8 cellular contexts compared by ENCODE assay signal in genomic region chr22:24106385-24107381, GRCh38.
DNase-seq lines count a peak whose midpoint lies in the region; ATAC-seq and TF ChIP-seq lines count a peak whose summit lies in the region.

No MANE protein-coding gene starts in this region.

- peak; percentile 48 for TF ChIP-seq CTCF in GM13977 (IDR thresholded peaks at IDR 0.05; ENCODE audit: extremely low read depth, insufficient read depth, missing control alignments)
- TF ChIP-seq CTCF in sigmoid colon (IDR thresholded peaks at IDR 0.05): peak in 1 of 4 experiments; percentile 19
- no peak for TF ChIP-seq CTCF in lower leg skin (IDR thresholded peaks at IDR 0.05)

- DNase-seq in GM13977 (ENCODE audit: low spot score) (peak; percentile 44), T-helper 9 cell (peak; percentile 35), sigmoid colon (no peak), lower leg skin (ENCODE audit: low spot score in 2 of 2) (no peak), NCI-H1930 (lab: John Stamatoyannopoulos, UW) (no peak), GDM1 (lab: John Stamatoyannopoulos, UW) (no peak)
- peak; percentile 32 for DNase-seq in effector CD4-positive, alpha-beta T cell

- H3K4me1 ChIP-seq in sigmoid colon: peaks cover 0 to 47% (median 35%) of the 10 kb centered on the region in 4 donors

- 93 to 95% methylated on average over 3 of the region's 3 CpGs for WGBS in sigmoid colon, 2 donors
- WGBS in lower leg skin, 2 donors: 92 to 93% methylated on average over 3 of the region's 3 CpGs

- no peaks in the 10 kb centered on the region for H3K9me3 ChIP-seq in sigmoid colon

- H3K27me3 ChIP-seq in sigmoid colon: no peaks in the 10 kb centered on the region

- TF ChIP-seq POLR2A in sigmoid colon (IDR thresholded peaks at IDR 0.05): no peak
- no peak for TF ChIP-seq POLR2A in lower leg skin (IDR thresholded peaks at IDR 0.05)

- intact Hi-C loops in sigmoid colon (cut with DNase I) (loop anchor here (1.0 to 5.0 kb wide), 3 partner anchors 48 to 141 kb away; partner anchors contain the start of gene GGT5), lower leg skin (cut with DNase I; ENCODE audit: low total_unique reads) (no loop called here)

- H3K4me3 ChIP-seq in sigmoid colon: no peak overlapping the region
- H3K4me3 ChIP-seq in lower leg skin (ENCODE audit: low read depth, poor library complexity, severe bottlenecking): no peak overlapping the region

- no peak for TF ChIP-seq EP300 in sigmoid colon (IDR thresholded peaks at IDR 0.05)

- H3K27ac ChIP-seq in sigmoid colon: peak overlapping the region; percentile 47 to 76 (median 72)

- in situ Hi-C loops in GM13977 (cut with MboI; ENCODE audit: low pct_unique_long_range_greater_than_20kb, low sequenced_read_pairs, unreplicated experiment): no loop called here

- peaks cover 2 to 11% (median 6%) of the 10 kb centered on the region in 4 donors for H3K36me3 ChIP-seq in sigmoid colon

- ATAC-seq in GM19397 (IDR thresholded peaks at IDR 0.05; ENCODE audit: unreplicated experiment): no peak

Comparison
In these comparisons a context has a peak if more than half of its experiments do, and no peak if none do; other contexts are left out.
1. DNase-seq: peak in GM13977 (single experiment), T-helper 9 cell (single experiment) and effector CD4-positive, alpha-beta T cell (single experiment); none in sigmoid colon (single experiment), lower leg skin (0 of 2), NCI-H1930 (0 of 2) and GDM1 (single experiment).